Comparison of ENCODE assay signal across 14 cellular contexts in genomic region chr3:40043444-40043755, GRCh38.
DNase-seq lines count a peak whose midpoint lies in the region; ATAC-seq, FAIRE-seq and TF ChIP-seq lines count a peak whose summit lies in the region.
"Had no signal": no experiment of that assay in that cellular context is flagged by ENCODE, and none has a peak within 500 bp of the region (broad histone marks: within the 10 kb centered on the region; RNA-seq: fewer than 3 reads in every experiment).

No MANE protein-coding gene starts in this region.

- no peaks in the 10 kb centered on the region for H3K9me3 ChIP-seq in GM23248 (ENCODE audit: low read depth)
- no peaks in the 10 kb centered on the region for H3K9me3 ChIP-seq in endothelial cell of umbilical vein (replicated peaks; ENCODE audit: control insufficient read depth, insufficient read depth, low read length)

- CTCF ChIA-PET in endothelial cell of umbilical vein (lab: Charles Lee) = interaction anchor here (0.7 to 3.2 kb wide), 7 partner anchors 12 to 319 kb away, joined by 3 to 14 read pairs (median 5); no protein-coding TSS in a partner anchor
- CTCF ChIA-PET in activated naive CD4-positive, alpha-beta T cell treated with anti-CD3 and anti-CD28 coated beads for 36 hours (lab: Charles Lee) = no interaction called here

- 0 out of 2 replicates have a peak, but pooled peaks cover under 1% of the 10 kb centered on the region for H3K27me3 ChIP-seq in GM23248 (replicated peaks; ENCODE audit: insufficient read depth)
- no peaks in the 10 kb centered on the region for H3K27me3 ChIP-seq in endothelial cell of umbilical vein (ENCODE audit: control insufficient read depth in 2 of 2, insufficient read depth in 2 of 2, low read length in 2 of 2)
- H3K27me3 ChIP-seq: neural progenitor cell had no signal

- in situ Hi-C loops in GM23248 (cut with MboI) = no loop called here

- H3K36me3 ChIP-seq in GM23248 (ENCODE audit: low read depth) (no peaks in the 10 kb centered on the region), endothelial cell of umbilical vein (ENCODE audit: control insufficient read depth in 2 of 2, extremely low read depth in 1 of 2, insufficient read depth in 2 of 2, low read length in 2 of 2) (peaks cover 0 to 9% of the 10 kb centered on the region in 2 experiments)
- H3K36me3 ChIP-seq: neural progenitor cell had no signal

- no peak overlapping the region for H3K27ac Mint-ChIP-seq in activated naive CD4-positive, alpha-beta T cell treated with anti-CD3 and anti-CD28 coated beads for 36 hours
- H3K27ac Mint-ChIP-seq: CD4-positive, CD25-positive, alpha-beta regulatory T cell; neural progenitor cell had no signal

- intact Hi-C loops in endothelial cell of umbilical vein (cut with micrococcal nuclease) = no loop called here
- intact Hi-C loops in activated naive CD4-positive, alpha-beta T cell treated with anti-CD3 and anti-CD28 coated beads for 36 hours (cut with micrococcal nuclease) = no loop called here

- BruUV-seq in endothelial cell of umbilical vein (replicated peaks; lab: Mats Ljungman, UMichigan) = no TSS peak

- H3K79me2 ChIP-seq in GM23248 (ENCODE audit: insufficient read depth) (no peaks in the 10 kb centered on the region), endothelial cell of umbilical vein (ENCODE audit: control insufficient read depth, insufficient read depth, low read length) (no peaks in the 10 kb centered on the region)

- H3K9me1 ChIP-seq in endothelial cell of umbilical vein (replicated peaks; ENCODE audit: control insufficient read depth, extremely low read depth, insufficient read depth, low read length) = no peaks in the 10 kb centered on the region

- 0% methylated on average over 1 of the region's 1 CpG for WGBS in GM23248 (ENCODE audit: low coverage in 1 of 2, low lambda C conversion rate in 2 of 2, missing lambda C conversion rate in 2 of 2), 2 experiments

- no peak for TF ChIP-seq CTCF in endothelial cell of umbilical vein (IDR thresholded peaks at IDR 0.05; ENCODE audit: extremely low read depth in 1 of 2, insufficient read depth in 1 of 2, low read depth in 1 of 2, low read length in 2 of 2)

- POLR2A ChIA-PET in endothelial cell of umbilical vein (lab: Charles Lee) = no interaction called here

- H3K27ac ChIP-seq in GM23248 = no peak overlapping the region
- no peak overlapping the region for H3K27ac ChIP-seq in endothelial cell of umbilical vein (ENCODE audit: insufficient read depth, low read depth, low read length)
- H3K27ac ChIP-seq: neural progenitor cell, SK-N-MC had no signal

- no peak overlapping the region for H3K9ac ChIP-seq in GM23248
- H3K9ac ChIP-seq in endothelial cell of umbilical vein (replicated peaks; ENCODE audit: extremely low read depth, insufficient read depth, low read length) = no peak overlapping the region
- H3K9ac ChIP-seq: neural progenitor cell had no signal

- peaks cover 28% of the 10 kb centered on the region for H3K4me1 ChIP-seq in GM23248 (ENCODE audit: insufficient read depth)
- H3K4me1 ChIP-seq in endothelial cell of umbilical vein (ENCODE audit: control insufficient read depth, extremely low read depth, insufficient read depth, low read length) = peaks cover 6% of the 10 kb centered on the region
- H3K4me1 ChIP-seq: neural progenitor cell had no signal

- H3F3A ChIP-seq in GM23248 (ENCODE audit: insufficient read depth) = peaks cover 26% of the 10 kb centered on the region

- no peak overlapping the region for H3K4me3 Mint-ChIP-seq in activated naive CD4-positive, alpha-beta T cell treated with anti-CD3 and anti-CD28 coated beads for 36 hours
- H3K4me3 Mint-ChIP-seq: CD4-positive, CD25-positive, alpha-beta regulatory T cell; neural progenitor cell had no signal

- H3K4me2 ChIP-seq in GM23248 (ENCODE audit: unreplicated experiment) (peak overlapping the region; percentile 69), endothelial cell of umbilical vein (ENCODE audit: insufficient read depth, low read length) (no peak overlapping the region)
- H3K4me2 ChIP-seq: neural progenitor cell, smooth muscle cell had no signal

- H3K9me2 ChIP-seq in GM23248 (ENCODE audit: insufficient read depth) = no peaks in the 10 kb centered on the region

- no peak overlapping the region for H2AFZ ChIP-seq in GM23248
- no peak overlapping the region for H2AFZ ChIP-seq in endothelial cell of umbilical vein (ENCODE audit: low read depth, low read length)
- H2AFZ ChIP-seq: neural progenitor cell had no signal

- DNase-seq in GM23248 (peak; percentile 82), NCI-H69 (lab: John Stamatoyannopoulos, UW) (peak; percentile 28), endothelial cell of umbilical vein (ENCODE audit: low read depth, low spot score) (peak; percentile 85), non-pigmented ciliary epithelial cell (ENCODE audit: low read depth) (peak; percentile 38), NCI-H2081 treated with DMSO at 0.1 percent for 48 hours (lab: John Stamatoyannopoulos, UW) (no peak)
- DNase-seq in activated naive CD4-positive, alpha-beta T cell treated with anti-CD3 and anti-CD28 coated beads for 36 hours = no peak
- DNase-seq in activated CD4-positive, CD25-positive, alpha-beta regulatory T cell (lab: John Stamatoyannopoulos, UW) = no peak
- DNase-seq: CD4-positive, CD25-positive, alpha-beta regulatory T cell; NCI-H1694 treated with DMSO at 0.1 percent for 48 hours; NK-92 treated with Interleukin-12 subunit alpha and Interleukin-12 subunit beta, amount 100 ng/mL, for 24 hours had no signal

- H4K20me1 ChIP-seq in GM23248 (ENCODE audit: insufficient read depth) = no peaks in the 10 kb centered on the region
- no peaks in the 10 kb centered on the region for H4K20me1 ChIP-seq in endothelial cell of umbilical vein (replicated peaks; ENCODE audit: control insufficient read depth, extremely low read depth, insufficient read depth, low read length)

- no peaks in the 10 kb centered on the region for H3K9me3 Mint-ChIP-seq in activated naive CD4-positive, alpha-beta T cell treated with anti-CD3 and anti-CD28 coated beads for 36 hours
- H3K9me3 Mint-ChIP-seq: neural progenitor cell had no signal

- FAIRE-seq in endothelial cell of umbilical vein (lab: Jason Lieb, UNC) = peak; percentile 91

- H3K4me3 ChIP-seq in GM23248 (no peak overlapping the region), endothelial cell of umbilical vein (replicated peaks in 1 of 3; ENCODE audit: insufficient read depth in 1 of 3, low read depth in 1 of 3, low read length in 3 of 3) (no peak overlapping the region)
- H3K4me3 ChIP-seq: neural progenitor cell, SK-N-MC, smooth muscle cell had no signal

- H3K36me3 Mint-ChIP-seq in activated naive CD4-positive, alpha-beta T cell treated with anti-CD3 and anti-CD28 coated beads for 36 hours (ENCODE audit: low read depth) = no peaks in the 10 kb centered on the region
- H3K36me3 Mint-ChIP-seq: CD4-positive, CD25-positive, alpha-beta regulatory T cell; neural progenitor cell had no signal

- no peak for ATAC-seq in HG03432 (IDR thresholded peaks at IDR 0.05; ENCODE audit: unreplicated experiment)

- dilution Hi-C loops in endothelial cell of umbilical vein (cut with MboI; ENCODE audit: extremely low pct_ligation_motif_present, low sequenced_read_pairs) = no loop called here

- H3K4me1 Mint-ChIP-seq in activated naive CD4-positive, alpha-beta T cell treated with anti-CD3 and anti-CD28 coated beads for 36 hours (ENCODE audit: low read depth) = no peaks in the 10 kb centered on the region
- H3K4me1 Mint-ChIP-seq: CD4-positive, CD25-positive, alpha-beta regulatory T cell; neural progenitor cell had no signal

- no peaks in the 10 kb centered on the region for H3K27me3 Mint-ChIP-seq in activated naive CD4-positive, alpha-beta T cell treated with anti-CD3 and anti-CD28 coated beads for 36 hours (ENCODE audit: low read depth)
- H3K27me3 Mint-ChIP-seq: CD4-positive, CD25-positive, alpha-beta regulatory T cell had no signal

- TF ChIP-seq POLR2A in endothelial cell of umbilical vein (IDR thresholded peaks at IDR 0.05; ENCODE audit: low read depth, low read length) = no peak

TF ChIP-seq in endothelial cell of umbilical vein, 7 proteins besides CTCF, POLR2A, EP300 and RAD21:
- TF ChIP-seq MYC (IDR thresholded peaks at IDR 0.05; ENCODE audit: low read depth, low read length) (no peak), JUN (IDR thresholded peaks at IDR 0.05; ENCODE audit: borderline replicate concordance, insufficient read depth, insufficient read length, low read depth) (peak; percentile 33), FOS (IDR thresholded peaks at IDR 0.05; ENCODE audit: borderline replicate concordance, insufficient read depth, low read length) (peak; percentile 72)

Comparison
In these comparisons a context has a peak if more than half of its experiments do, and no peak if none do; other contexts are left out.
1. DNase-seq: peak in GM23248 (single experiment), NCI-H69 (single experiment), endothelial cell of umbilical vein (single experiment) and non-pigmented ciliary epithelial cell (single experiment); none in NCI-H2081 treated with DMSO at 0.1 percent for 48 hours (single experiment), activated naive CD4-positive, alpha-beta T cell treated with anti-CD3 and anti-CD28 coated beads for 36 hours (single experiment) and activated CD4-positive, CD25-positive, alpha-beta regulatory T cell (0 of 4).